Comparison of ENCODE assay signal across 20 cellular contexts in genomic region chr6:94785514-94785913, GRCh38.
A peak's percentile ranks its signal among the peaks of the same experiment; 100 is the strongest.
DNase-seq lines count a peak whose midpoint lies in the region; ATAC-seq, FAIRE-seq and TF ChIP-seq lines count a peak whose summit lies in the region.
"Had no signal": no experiment of that assay in that cellular context is flagged by ENCODE, and none has a peak within 500 bp of the region (broad histone marks: within the 10 kb centered on the region; RNA-seq: fewer than 3 reads in every experiment).

No MANE protein-coding gene starts in this region.

- H3K9me3 ChIP-seq in BLaER1 treated with 17β-estradiol and CSF1 and Interleukin-3, amounts not matched to agents 10 nM and 100 nM (replicated peaks in 1 of 11), result no peaks in the 10 kb centered on the region; a peak in 1 of 22 replicates
- no peaks in the 10 kb centered on the region; the same call in 2 of the 3 replicates for H3K9me3 ChIP-seq in GM12878 (replicated peaks; ENCODE audit: control insufficient read depth, insufficient read depth, low read length)
- H3K9me3 ChIP-seq: A549, Caco-2, SJSA1 had no signal

- H2AFZ ChIP-seq in KMS-11 (ENCODE audit: low read depth) (peak overlapping the region; percentile 57), GM12878 (ENCODE audit: control insufficient read depth, low read depth, low read length) (peak overlapping the region; percentile 7; the same call in 1 of the 2 replicates)

- RAD21 ChIA-PET in GM12878 (lab: Charles Lee; ENCODE audit: unreplicated experiment), result interaction anchor here (1.1 kb wide), 1 partner anchor 33 kb away, joined by 3 read pairs; no protein-coding TSS in a partner anchor

- peak overlapping the region in 9 of 11 experiments; percentile 23 to 74 (median 60); a peak in 15 of 22 replicates for H3K27ac ChIP-seq in BLaER1 treated with 17β-estradiol and CSF1 and Interleukin-3, amounts not matched to agents 10 nM and 100 nM
- H3K27ac ChIP-seq in KMS-11, result no peak overlapping the region
- H3K27ac ChIP-seq in GM12878 (ENCODE audit: control insufficient read depth, insufficient read depth), result no peak overlapping the region
- H3K27ac ChIP-seq: A549, C4-2B, SJSA1 had no signal

- H3K4me1 ChIP-seq in BLaER1 treated with 17β-estradiol and CSF1 and Interleukin-3, amounts not matched to agents 10 nM and 100 nM, result peaks cover 0 to 12% (median 7%) of the 10 kb centered on the region in 10 experiments; a peak in 12 of 20 replicates
- H3K4me1 ChIP-seq in KMS-11 (ENCODE audit: low read depth, poor library complexity, severe bottlenecking) (peaks cover 7% of the 10 kb centered on the region), GM12878 (ENCODE audit: control insufficient read depth, insufficient read depth, low read length) (no peaks in the 10 kb centered on the region)
- H3K4me1 ChIP-seq: A549, Caco-2, SJSA1 had no signal

- POLR2A ChIA-PET in GM12878 (lab: Charles Lee), result no interaction called here

- H3K4me2 ChIP-seq in BLaER1 treated with 17β-estradiol and CSF1 and Interleukin-3, amounts not matched to agents 10 nM and 100 nM, result peak overlapping the region in 7 of 11 experiments; percentile 12 to 61 (median 33); a peak in 9 of 22 replicates
- H3K4me2 ChIP-seq in KMS-11, result no peak overlapping the region
- no peak overlapping the region for H3K4me2 ChIP-seq in GM12878 (ENCODE audit: control insufficient read depth, insufficient read depth)
- H3K4me2 ChIP-seq: A549 had no signal

- H3K79me2 ChIP-seq in KMS-11 (ENCODE audit: insufficient read depth, low read depth) (no peaks in the 10 kb centered on the region), GM12878 (ENCODE audit: control insufficient read depth, insufficient read depth, low read length) (no peaks in the 10 kb centered on the region)

- no peak for DNase-seq in GM12878 (ENCODE audit: low read depth, low spot score)
- DNase-seq in left colon, result no peak
- DNase-seq in retina, result no peak
- no peak for DNase-seq in kidney tubule cell (ENCODE audit: low spot score)
- no peak for DNase-seq in DMS79 (lab: John Stamatoyannopoulos, UW)
- DNase-seq: AML-193; CD8-positive, alpha-beta T cell; EL; GDM1; Kasumi-1; NCI-H526 treated with DMSO at 0.1 percent for 48 hours; Right ventricle myocardium superior had no signal

- SMC1A ChIA-PET in GM12878 (lab: Charles Lee; ENCODE audit: uncharacterized antibody, unreplicated experiment), result interaction anchor here (1.0 kb wide), 1 partner anchor 13 kb away, joined by 3 read pairs; no protein-coding TSS in a partner anchor

- 10% methylated on average over 4 of the region's 4 CpGs for WGBS in GM12878 (ENCODE audit: insufficient coverage, insufficient replicate concordance, low lambda C conversion rate, missing lambda C conversion rate)

- in situ Hi-C loops in GM12878 (cut with MboI), result no loop called here

- no peaks in the 10 kb centered on the region for H4K20me1 ChIP-seq in BLaER1 treated with 17β-estradiol and CSF1 and Interleukin-3, amounts not matched to agents 10 nM and 100 nM
- H4K20me1 ChIP-seq in KMS-11 (ENCODE audit: insufficient read depth) (no peaks in the 10 kb centered on the region), GM12878 (ENCODE audit: control insufficient read depth, insufficient read depth) (no peaks in the 10 kb centered on the region)

- no peak overlapping the region for H3K4me3 ChIP-seq in BLaER1 treated with 17β-estradiol and CSF1 and Interleukin-3, amounts not matched to agents 10 nM and 100 nM
- H3K4me3 ChIP-seq in KMS-11 (IDR thresholded peaks at IDR 0.05; ENCODE audit: insufficient read depth, low read depth, low read length), result no peak overlapping the region
- no peak overlapping the region for H3K4me3 ChIP-seq in GM12878
- H3K4me3 ChIP-seq: A549, SJSA1 had no signal

- no peak for FAIRE-seq in GM12878 (lab: Jason Lieb, UNC)
- FAIRE-seq: A549, GM12891 had no signal

- ATAC-seq in GM12878 (peak; percentile 44), left colon (peak; percentile 21)
- ATAC-seq: A549; CD8-positive, alpha-beta T cell; HCT116 had no signal

- peak overlapping the region in 1 of 11 experiments; percentile 28; a peak in 1 of 22 replicates for H3K9ac ChIP-seq in BLaER1 treated with 17β-estradiol and CSF1 and Interleukin-3, amounts not matched to agents 10 nM and 100 nM
- H3K9ac ChIP-seq in KMS-11, result no peak overlapping the region
- no peak overlapping the region for H3K9ac ChIP-seq in GM12878 (ENCODE audit: control insufficient read depth, insufficient read depth, low read length)

- no peaks in the 10 kb centered on the region for H3K36me3 ChIP-seq in BLaER1 treated with 17β-estradiol and CSF1 and Interleukin-3, amounts not matched to agents 10 nM and 100 nM
- H3K36me3 ChIP-seq in KMS-11 (ENCODE audit: insufficient read depth), result no peaks in the 10 kb centered on the region
- H3K36me3 ChIP-seq in GM12878 (ENCODE audit: control insufficient read depth in 2 of 2, insufficient read depth in 2 of 2, low read length in 1 of 2), result no peaks in the 10 kb centered on the region
- H3K36me3 ChIP-seq: SJSA1 had no signal

- CTCF ChIA-PET in GM12878 (lab: Yijun Ruan, JAX), result no interaction called here

- intact Hi-C loops in GM12878 (cut with micrococcal nuclease; ENCODE audit: unreplicated experiment), result no loop called here
- intact Hi-C loops in left colon (cut with DNase I, micrococcal nuclease), result no loop called here

- no TSS peak for BruUV-seq in GM12878 (replicated peaks; lab: Mats Ljungman, UMichigan)

- no peak for TF ChIP-seq POLR2A in GM12878 (IDR thresholded peaks at IDR 0.05; ENCODE audit: low read depth, low read length)

- no peak for TF ChIP-seq EP300 in GM12878 (IDR thresholded peaks at IDR 0.05; ENCODE audit: borderline replicate concordance in 1 of 2, control insufficient read depth in 1 of 2, low read depth in 2 of 2, low read length in 2 of 2)

- H3K27me3 ChIP-seq in BLaER1 treated with 17β-estradiol and CSF1 and Interleukin-3, amounts not matched to agents 10 nM and 100 nM, result no peaks in the 10 kb centered on the region
- H3K27me3 ChIP-seq in KMS-11 (ENCODE audit: insufficient read depth, low read depth) (no peaks in the 10 kb centered on the region), GM12878 (replicated peaks in 1 of 2; ENCODE audit: control insufficient read depth in 2 of 2, insufficient read depth in 2 of 2, low read length in 1 of 2) (no peaks in the 10 kb centered on the region)
- H3K27me3 ChIP-seq: SJSA1 had no signal

- no peak for TF ChIP-seq RAD21 in GM12878 (IDR thresholded peaks at IDR 0.05; ENCODE audit: insufficient read depth, low read depth, low read length)

- TF ChIP-seq CTCF in KMS-11 (conservative IDR thresholded peaks at IDR 0.05; ENCODE audit: low read depth, low read length) (no peak), GM12878 (IDR thresholded peaks at IDR 0.05 in 2 of 3, conservative IDR thresholded peaks at IDR 0.05 in 1 of 3; ENCODE audit: control insufficient read depth in 2 of 3, extremely low read depth in 1 of 3, insufficient read depth in 1 of 3, low read depth in 3 of 3, low read length in 3 of 3) (no peak)

TF ChIP-seq in GM12878, 131 proteins besides CTCF, POLR2A, EP300 and RAD21 (continues in another document):
- TF ChIP-seq IRF4 (IDR thresholded peaks at IDR 0.05; ENCODE audit: low read depth, low read length) (no peak), FOXK2 (IDR thresholded peaks at IDR 0.05) (no peak), NKRF (conservative IDR thresholded peaks at IDR 0.05) (no peak), RB1 (IDR thresholded peaks at IDR 0.05; ENCODE audit: borderline replicate concordance) (no peak), SUPT20H (IDR thresholded peaks at IDR 0.05; ENCODE audit: borderline replicate concordance, control insufficient read depth, low read depth, low read length) (no peak), PRDM15 (CRISPR knock-in tag; IDR thresholded peaks at IDR 0.05) (no peak), JUND (IDR thresholded peaks at IDR 0.05; ENCODE audit: low read depth, low read length) (no peak), FOXM1 (IDR thresholded peaks at IDR 0.05; ENCODE audit: low read depth, low read length) (no peak), NR2C2 (IDR thresholded peaks at IDR 0.05; ENCODE audit: borderline replicate concordance, control insufficient read depth, insufficient read length, low read depth) (no peak)

Comparison
In these comparisons a context has a peak if more than half of its experiments do, and no peak if none do; other contexts are left out.
1. H3K27ac ChIP-seq: peak in BLaER1 treated with 17β-estradiol and CSF1 and Interleukin-3, amounts not matched to agents 10 nM and 100 nM (9 of 11); none in KMS-11 (single experiment) and GM12878 (single experiment).
2. H3K4me2 ChIP-seq: peak in BLaER1 treated with 17β-estradiol and CSF1 and Interleukin-3, amounts not matched to agents 10 nM and 100 nM (7 of 11); none in KMS-11 (single experiment) and GM12878 (single experiment).